Comparison of ENCODE assay signal across 1 cellular context in genomic region chr2:85737481-85737880, GRCh38.
A peak's percentile ranks its signal among the peaks of the same experiment; 100 is the strongest.
TF ChIP-seq lines count a peak whose summit lies in the region.

No MANE protein-coding gene starts in this region.

TF ChIP-seq in liver, 16 proteins besides CTCF, POLR2A, EP300 and RAD21 (continued from another document):
- TF ChIP-seq ZBTB33 (IDR thresholded peaks at IDR 0.05) (no peak), YY1 (IDR thresholded peaks at IDR 0.05) (peak; percentile 24), ATF3 (IDR thresholded peaks at IDR 0.05) (peak; percentile 23), RXRA (IDR thresholded peaks at IDR 0.05) (peak; percentile 21 to 34)
